1 cellular context compared by ENCODE assay signal in the genomic region with DNA sequence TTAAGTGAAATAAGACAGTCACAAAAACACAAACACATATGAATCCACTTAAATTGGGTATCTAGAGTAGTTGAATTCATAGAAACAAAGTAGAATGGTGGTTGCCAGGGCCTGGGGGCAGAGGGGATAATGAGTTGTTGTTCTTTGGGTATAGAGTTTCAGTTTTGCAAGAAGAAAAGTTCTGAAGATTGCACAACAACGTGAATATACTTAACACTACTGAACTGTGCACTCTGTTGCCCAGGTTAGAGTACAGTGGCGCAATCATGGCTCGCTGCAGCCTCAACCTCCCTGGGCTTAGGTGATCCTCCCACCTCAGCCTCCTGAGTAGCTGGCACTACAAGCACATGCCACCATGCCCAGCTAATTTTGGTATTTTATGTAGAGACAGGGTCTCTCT.
TF ChIP-seq lines count a peak whose summit lies in the region.

No MANE protein-coding gene starts in this region.

TF ChIP-seq in HepG2, 621 proteins besides CTCF, POLR2A, EP300 and RAD21 (continued from another document and continues in another):
- TF ChIP-seq HNF1B (CRISPR knock-in tag; IDR thresholded peaks at IDR 0.05) (no peak), CREB1 (IDR thresholded peaks at IDR 0.05) (no peak), CREB1 (CRISPR knock-in tag; IDR thresholded peaks at IDR 0.05) (peak; percentile 39; the same call in 1 of the 2 replicates), NRL (CRISPR knock-in tag; IDR thresholded peaks at IDR 0.05; ENCODE audit: borderline replicate concordance) (no peak), PRMT3 (CRISPR knock-in tag; IDR thresholded peaks at IDR 0.05; ENCODE audit: borderline replicate concordance, low read depth) (no peak), ZNF816 (CRISPR knock-in tag; IDR thresholded peaks at IDR 0.05; ENCODE audit: borderline replicate concordance) (no peak), REXO4 (CRISPR knock-in tag; IDR thresholded peaks at IDR 0.05; ENCODE audit: borderline replicate concordance) (no peak), ZFP37 (CRISPR knock-in tag; IDR thresholded peaks at IDR 0.05; ENCODE audit: borderline replicate concordance) (0 out of 2 replicates have a peak, but pooled peaks have one; percentile 39), PAWR (CRISPR knock-in tag; IDR thresholded peaks at IDR 0.05; ENCODE audit: borderline replicate concordance) (no peak), HES4 (CRISPR knock-in tag; IDR thresholded peaks at IDR 0.05; ENCODE audit: borderline replicate concordance) (no peak), ZFY (CRISPR knock-in tag; IDR thresholded peaks at IDR 0.05) (no peak; the same call in 1 of the 2 replicates), TBX2 (CRISPR knock-in tag; IDR thresholded peaks at IDR 0.05; ENCODE audit: borderline replicate concordance) (peak; percentile 49; the same call in 1 of the 2 replicates), SRY (CRISPR knock-in tag; IDR thresholded peaks at IDR 0.05) (no peak), RFX3 (CRISPR knock-in tag; IDR thresholded peaks at IDR 0.05) (no peak), RORA (CRISPR knock-in tag; IDR thresholded peaks at IDR 0.05) (no peak), E2F5 (CRISPR knock-in tag; conservative IDR thresholded peaks at IDR 0.05) (no peak), CBX5 (CRISPR knock-in tag; IDR thresholded peaks at IDR 0.05; ENCODE audit: borderline replicate concordance) (peak; percentile 90; the same call in 1 of the 2 replicates), GTF3A (CRISPR knock-in tag; conservative IDR thresholded peaks at IDR 0.05) (no peak), DZIP1 (CRISPR knock-in tag; IDR thresholded peaks at IDR 0.05) (no peak), ZNF296 (CRISPR knock-in tag; conservative IDR thresholded peaks at IDR 0.05) (no peak), LRRFIP1 (CRISPR knock-in tag; conservative IDR thresholded peaks at IDR 0.05) (no peak), ZNF678 (CRISPR knock-in tag; IDR thresholded peaks at IDR 0.05) (no peak), CEBPG (CRISPR knock-in tag; IDR thresholded peaks at IDR 0.05) (peak; percentile 99), ZNF563 (CRISPR knock-in tag; IDR thresholded peaks at IDR 0.05) (no peak), SMARCC2 (IDR thresholded peaks at IDR 0.05) (peak; percentile 6; the same call in 1 of the 2 replicates), ZNF567 (CRISPR knock-in tag; IDR thresholded peaks at IDR 0.05; ENCODE audit: borderline replicate concordance) (no peak), IRX3 (CRISPR knock-in tag; IDR thresholded peaks at IDR 0.05; ENCODE audit: borderline replicate concordance, low read depth) (no peak), ZNF761 (CRISPR knock-in tag; conservative IDR thresholded peaks at IDR 0.05) (no peak), ZNF124 (CRISPR knock-in tag; IDR thresholded peaks at IDR 0.05) (peak; percentile 84), PHF5A (CRISPR knock-in tag; IDR thresholded peaks at IDR 0.05; ENCODE audit: low read depth, unreplicated experiment) (no peak), CENPBD1 (CRISPR knock-in tag; IDR thresholded peaks at IDR 0.05; ENCODE audit: borderline replicate concordance, low read depth) (no peak), NR1H2 (CRISPR knock-in tag; IDR thresholded peaks at IDR 0.05; ENCODE audit: borderline replicate concordance, low read depth) (no peak), ZFP62 (CRISPR knock-in tag; IDR thresholded peaks at IDR 0.05) (no peak), TOE1 (CRISPR knock-in tag; IDR thresholded peaks at IDR 0.05) (no peak)
- TF ChIP-seq, protein P1, sequence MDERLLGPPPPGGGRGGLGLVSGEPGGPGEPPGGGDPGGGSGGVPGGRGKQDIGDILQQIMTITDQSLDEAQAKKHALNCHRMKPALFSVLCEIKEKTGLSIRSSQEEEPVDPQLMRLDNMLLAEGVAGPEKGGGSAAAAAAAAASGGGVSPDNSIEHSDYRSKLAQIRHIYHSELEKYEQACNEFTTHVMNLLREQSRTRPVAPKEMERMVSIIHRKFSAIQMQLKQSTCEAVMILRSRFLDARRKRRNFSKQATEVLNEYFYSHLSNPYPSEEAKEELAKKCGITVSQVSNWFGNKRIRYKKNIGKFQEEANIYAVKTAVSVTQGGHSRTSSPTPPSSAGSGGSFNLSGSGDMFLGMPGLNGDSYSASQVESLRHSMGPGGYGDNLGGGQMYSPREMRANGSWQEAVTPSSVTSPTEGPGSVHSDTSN (CRISPR knock-in tag; IDR thresholded peaks at IDR 0.05): no peak
- TF ChIP-seq, protein P2, sequence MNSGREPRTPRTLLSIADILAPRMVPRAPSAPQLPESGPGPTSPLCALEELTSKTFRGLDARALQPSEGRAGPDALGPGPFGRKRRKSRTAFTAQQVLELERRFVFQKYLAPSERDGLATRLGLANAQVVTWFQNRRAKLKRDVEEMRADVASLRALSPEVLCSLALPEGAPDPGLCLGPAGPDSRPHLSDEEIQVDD (CRISPR knock-in tag; IDR thresholded peaks at IDR 0.05; ENCODE audit: borderline replicate concordance): no peak
- TF ChIP-seq, protein P3, sequence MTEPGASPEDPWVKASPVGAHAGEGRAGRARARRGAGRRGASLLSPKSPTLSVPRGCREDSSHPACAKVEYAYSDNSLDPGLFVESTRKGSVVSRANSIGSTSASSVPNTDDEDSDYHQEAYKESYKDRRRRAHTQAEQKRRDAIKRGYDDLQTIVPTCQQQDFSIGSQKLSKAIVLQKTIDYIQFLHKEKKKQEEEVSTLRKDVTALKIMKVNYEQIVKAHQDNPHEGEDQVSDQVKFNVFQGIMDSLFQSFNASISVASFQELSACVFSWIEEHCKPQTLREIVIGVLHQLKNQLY (CRISPR knock-in tag; IDR thresholded peaks at IDR 0.05): no peak
- TF ChIP-seq, protein P4, sequence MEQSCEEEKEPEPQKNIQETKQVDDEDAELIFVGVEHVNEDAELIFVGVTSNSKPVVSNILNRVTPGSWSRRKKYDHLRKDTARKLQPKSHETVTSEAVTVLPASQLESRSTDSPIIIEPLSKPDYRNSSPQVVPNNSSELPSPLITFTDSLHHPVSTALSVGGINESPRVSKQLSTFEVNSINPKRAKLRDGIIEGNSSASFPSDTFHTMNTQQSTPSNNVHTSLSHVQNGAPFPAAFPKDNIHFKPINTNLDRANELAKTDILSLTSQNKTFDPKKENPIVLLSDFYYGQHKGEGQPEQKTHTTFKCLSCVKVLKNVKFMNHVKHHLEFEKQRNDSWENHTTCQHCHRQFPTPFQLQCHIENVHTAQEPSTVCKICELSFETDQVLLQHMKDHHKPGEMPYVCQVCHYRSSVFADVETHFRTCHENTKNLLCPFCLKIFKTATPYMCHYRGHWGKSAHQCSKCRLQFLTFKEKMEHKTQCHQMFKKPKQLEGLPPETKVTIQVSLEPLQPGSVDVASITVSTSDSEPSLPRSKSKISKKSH (CRISPR knock-in tag; IDR thresholded peaks at IDR 0.05; ENCODE audit: borderline replicate concordance): no peak
- TF ChIP-seq, protein P5, sequence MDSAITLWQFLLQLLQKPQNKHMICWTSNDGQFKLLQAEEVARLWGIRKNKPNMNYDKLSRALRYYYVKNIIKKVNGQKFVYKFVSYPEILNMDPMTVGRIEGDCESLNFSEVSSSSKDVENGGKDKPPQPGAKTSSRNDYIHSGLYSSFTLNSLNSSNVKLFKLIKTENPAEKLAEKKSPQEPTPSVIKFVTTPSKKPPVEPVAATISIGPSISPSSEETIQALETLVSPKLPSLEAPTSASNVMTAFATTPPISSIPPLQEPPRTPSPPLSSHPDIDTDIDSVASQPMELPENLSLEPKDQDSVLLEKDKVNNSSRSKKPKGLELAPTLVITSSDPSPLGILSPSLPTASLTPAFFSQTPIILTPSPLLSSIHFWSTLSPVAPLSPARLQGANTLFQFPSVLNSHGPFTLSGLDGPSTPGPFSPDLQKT (CRISPR knock-in tag; IDR thresholded peaks at IDR 0.05; ENCODE audit: borderline replicate concordance): no peak
- TF ChIP-seq, protein P6, sequence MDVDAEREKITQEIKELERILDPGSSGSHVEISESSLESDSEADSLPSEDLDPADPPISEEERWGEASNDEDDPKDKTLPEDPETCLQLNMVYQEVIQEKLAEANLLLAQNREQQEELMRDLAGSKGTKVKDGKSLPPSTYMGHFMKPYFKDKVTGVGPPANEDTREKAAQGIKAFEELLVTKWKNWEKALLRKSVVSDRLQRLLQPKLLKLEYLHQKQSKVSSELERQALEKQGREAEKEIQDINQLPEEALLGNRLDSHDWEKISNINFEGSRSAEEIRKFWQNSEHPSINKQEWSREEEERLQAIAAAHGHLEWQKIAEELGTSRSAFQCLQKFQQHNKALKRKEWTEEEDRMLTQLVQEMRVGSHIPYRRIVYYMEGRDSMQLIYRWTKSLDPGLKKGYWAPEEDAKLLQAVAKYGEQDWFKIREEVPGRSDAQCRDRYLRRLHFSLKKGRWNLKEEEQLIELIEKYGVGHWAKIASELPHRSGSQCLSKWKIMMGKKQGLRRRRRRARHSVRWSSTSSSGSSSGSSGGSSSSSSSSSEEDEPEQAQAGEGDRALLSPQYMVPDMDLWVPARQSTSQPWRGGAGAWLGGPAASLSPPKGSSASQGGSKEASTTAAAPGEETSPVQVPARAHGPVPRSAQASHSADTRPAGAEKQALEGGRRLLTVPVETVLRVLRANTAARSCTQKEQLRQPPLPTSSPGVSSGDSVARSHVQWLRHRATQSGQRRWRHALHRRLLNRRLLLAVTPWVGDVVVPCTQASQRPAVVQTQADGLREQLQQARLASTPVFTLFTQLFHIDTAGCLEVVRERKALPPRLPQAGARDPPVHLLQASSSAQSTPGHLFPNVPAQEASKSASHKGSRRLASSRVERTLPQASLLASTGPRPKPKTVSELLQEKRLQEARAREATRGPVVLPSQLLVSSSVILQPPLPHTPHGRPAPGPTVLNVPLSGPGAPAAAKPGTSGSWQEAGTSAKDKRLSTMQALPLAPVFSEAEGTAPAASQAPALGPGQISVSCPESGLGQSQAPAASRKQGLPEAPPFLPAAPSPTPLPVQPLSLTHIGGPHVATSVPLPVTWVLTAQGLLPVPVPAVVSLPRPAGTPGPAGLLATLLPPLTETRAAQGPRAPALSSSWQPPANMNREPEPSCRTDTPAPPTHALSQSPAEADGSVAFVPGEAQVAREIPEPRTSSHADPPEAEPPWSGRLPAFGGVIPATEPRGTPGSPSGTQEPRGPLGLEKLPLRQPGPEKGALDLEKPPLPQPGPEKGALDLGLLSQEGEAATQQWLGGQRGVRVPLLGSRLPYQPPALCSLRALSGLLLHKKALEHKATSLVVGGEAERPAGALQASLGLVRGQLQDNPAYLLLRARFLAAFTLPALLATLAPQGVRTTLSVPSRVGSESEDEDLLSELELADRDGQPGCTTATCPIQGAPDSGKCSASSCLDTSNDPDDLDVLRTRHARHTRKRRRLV (CRISPR knock-in tag; IDR thresholded peaks at IDR 0.05): 0 out of 2 replicates have a peak, but pooled peaks have one; percentile 36
- TF ChIP-seq, protein P7, sequence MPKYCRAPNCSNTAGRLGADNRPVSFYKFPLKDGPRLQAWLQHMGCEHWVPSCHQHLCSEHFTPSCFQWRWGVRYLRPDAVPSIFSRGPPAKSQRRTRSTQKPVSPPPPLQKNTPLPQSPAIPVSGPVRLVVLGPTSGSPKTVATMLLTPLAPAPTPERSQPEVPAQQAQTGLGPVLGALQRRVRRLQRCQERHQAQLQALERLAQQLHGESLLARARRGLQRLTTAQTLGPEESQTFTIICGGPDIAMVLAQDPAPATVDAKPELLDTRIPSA (CRISPR knock-in tag; IDR thresholded peaks at IDR 0.05; ENCODE audit: borderline replicate concordance): no peak
